In genomic region chr3:128590948-128591347, GRCh38 we compare ENCODE assay signal across 17 cellular contexts. TPM values are rescaled to one million over a fixed set of nuclear protein-coding genes. Genes with fewer than 3 reads are reported as not detected.
DNase-seq lines count a peak whose midpoint lies in the region; ATAC-seq and TF ChIP-seq lines count a peak whose summit lies in the region.
"Had no signal": no experiment of that assay in that cellular context is flagged by ENCODE, and none has a peak within 500 bp of the region (broad histone marks: within the 10 kb centered on the region; RNA-seq: fewer than 3 reads in every experiment).

No MANE protein-coding gene starts in this region.

- H3K9me3 ChIP-seq in neural progenitor cell (ENCODE audit: low read depth) (no peaks in the 10 kb centered on the region), left ventricle myocardium inferior (replicated peaks) (peaks cover 9% of the 10 kb centered on the region)
- H3K9me3 ChIP-seq: HAP-1 had no signal

- intact Hi-C loops in left ventricle myocardium inferior (cut with micrococcal nuclease), result no loop called here

- no peak overlapping the region for H3K27ac Mint-ChIP-seq in WTC11
- H3K27ac Mint-ChIP-seq in neural progenitor cell, result no peak overlapping the region
- H3K27ac Mint-ChIP-seq: activated naive CD4-positive, alpha-beta T cell treated with anti-CD3 and anti-CD28 coated beads, Interleukin-2, amount 50 U/mL, for 24 hours; IgD-negative memory B cell had no signal

- H3K9me3 Mint-ChIP-seq in WTC11 (peaks cover 11% of the 10 kb centered on the region), neural progenitor cell (peaks cover 8% of the 10 kb centered on the region)
- H3K9me3 Mint-ChIP-seq: activated naive CD4-positive, alpha-beta T cell treated with anti-CD3 and anti-CD28 coated beads, Interleukin-2, amount 50 U/mL, for 24 hours had no signal

- POLR2A ChIA-PET in WTC11 (lab: Charles Lee), result no interaction called here

- H4K20me1 ChIP-seq in neural progenitor cell (ENCODE audit: low read depth), result no peaks in the 10 kb centered on the region

- H3K4me2 ChIP-seq in neural progenitor cell, result no peak overlapping the region

- H3K36me3 ChIP-seq in neural progenitor cell (no peaks in the 10 kb centered on the region), left ventricle myocardium inferior (no peaks in the 10 kb centered on the region)
- H3K36me3 ChIP-seq: HAP-1 had no signal

- peaks cover 4% of the 10 kb centered on the region; the same call in 1 of the 2 replicates for H3K36me3 Mint-ChIP-seq in WTC11
- H3K36me3 Mint-ChIP-seq in neural progenitor cell, result peaks cover 3% of the 10 kb centered on the region
- H3K36me3 Mint-ChIP-seq: IgD-negative memory B cell had no signal

- H3F3A ChIP-seq in neural progenitor cell (ENCODE audit: low read depth), result no peaks in the 10 kb centered on the region

- H3K4me3 ChIP-seq in neural progenitor cell (no peak overlapping the region), left ventricle myocardium inferior (no peak overlapping the region)
- H3K4me3 ChIP-seq: coronary artery, HAP-1 had no signal

- H3K4me1 Mint-ChIP-seq in WTC11 (peaks cover 4% of the 10 kb centered on the region), neural progenitor cell (peaks cover 19% of the 10 kb centered on the region)

- in situ Hi-C loops in KBM-7 (cut with MboI; ENCODE audit: low pct_unique_long_range_greater_than_20kb, low sequenced_read_pairs), result no loop called here

- H3K79me2 ChIP-seq in neural progenitor cell (ENCODE audit: low read depth), result no peaks in the 10 kb centered on the region

- H3K27me3 ChIP-seq in neural progenitor cell, result no peaks in the 10 kb centered on the region
- peaks cover 7% of the 10 kb centered on the region for H3K27me3 ChIP-seq in left ventricle myocardium inferior (ENCODE audit: low read depth)

- H3K27me3 Mint-ChIP-seq in WTC11 (ENCODE audit: low read depth) (no peaks in the 10 kb centered on the region), neural progenitor cell (ENCODE audit: insufficient read depth, low read depth) (peaks cover 6% of the 10 kb centered on the region)
- H3K27me3 Mint-ChIP-seq: activated naive CD4-positive, alpha-beta T cell treated with anti-CD3 and anti-CD28 coated beads, Interleukin-2, amount 50 U/mL, for 24 hours had no signal

- no peak overlapping the region for H3K9ac ChIP-seq in neural progenitor cell

- DNase-seq in GM10266 (ENCODE audit: extremely low spot score) (no peak), KBM-7 (peak; percentile 64), WTC11 (ENCODE audit: low spot score) (peak; percentile 76), neural progenitor cell (ENCODE audit: low spot score) (peak; percentile 49), left ventricle myocardium inferior (no peak)
- DNase-seq in stimulated activated CD4-positive, alpha-beta T cell treated with anti-CD3 and anti-CD28 coated beads, Interleukin-12 subunit alpha, Interleukin-12 subunit beta, amount 100 ng/mL, for 4 hours, result no peak
- DNase-seq: activated CD8-positive, alpha-beta memory T cell treated with anti-CD3 and anti-CD28 coated beads, Interleukin-2, amount 10 ng/mL, durations not matched to agents 7 days and 5 days; COR-L47; foreskin fibroblast; naive thymus-derived CD4-positive, alpha-beta T cell; T1000 had no signal

- CTCF ChIA-PET in WTC11 (lab: Charles Lee), result interaction anchor here (0.6 to 3.3 kb wide), 16 partner anchors 9 to 288 kb away, joined by 3 to 35 read pairs (median 4); partner anchors contain the start of gene ACAD9

- no peak overlapping the region for H2AFZ ChIP-seq in neural progenitor cell (replicated peaks)

- H3K4me3 Mint-ChIP-seq in WTC11 (no peak overlapping the region), neural progenitor cell (no peak overlapping the region)
- H3K4me3 Mint-ChIP-seq: activated CD8-positive, alpha-beta memory T cell treated with anti-CD3 and anti-CD28 coated beads, Interleukin-2, amount 10 ng/mL, durations not matched to agents 7 days and 5 days; activated naive CD4-positive, alpha-beta T cell treated with anti-CD3 and anti-CD28 coated beads, Interleukin-2, amount 50 U/mL, for 24 hours; IgD-negative memory B cell had no signal

- TF ChIP-seq CTCF in GM10266 (IDR thresholded peaks at IDR 0.05; ENCODE audit: control insufficient read depth, insufficient read depth, low read depth, missing control alignments), result peak; percentile 14
- TF ChIP-seq CTCF in WTC11 (IDR thresholded peaks at IDR 0.05), result peak; percentile 7; the same call in 1 of the 2 replicates
- peak; percentile 52 for TF ChIP-seq CTCF in neural progenitor cell (IDR thresholded peaks at IDR 0.05)
- no peak for TF ChIP-seq CTCF in left ventricle myocardium inferior (IDR thresholded peaks at IDR 0.05; ENCODE audit: borderline replicate concordance)

- H3K27ac ChIP-seq in neural progenitor cell (no peak overlapping the region), left ventricle myocardium inferior (replicated peaks) (no peak overlapping the region)
- H3K27ac ChIP-seq: coronary artery had no signal

- no peaks in the 10 kb centered on the region for H3K4me1 ChIP-seq in neural progenitor cell
- H3K4me1 ChIP-seq in left ventricle myocardium inferior, result no peaks in the 10 kb centered on the region

- ATAC-seq in WTC11 (peak; percentile 97), HG02840 (IDR thresholded peaks at IDR 0.05; ENCODE audit: low FRiP score, unreplicated experiment) (no peak)
- ATAC-seq: activated CD8-positive, alpha-beta memory T cell treated with anti-CD3 and anti-CD28 coated beads, Interleukin-2, amount 10 ng/mL, durations not matched to agents 7 days and 5 days; Panc1 had no signal

TF ChIP-seq in WTC11, 78 proteins besides CTCF, POLR2A, EP300 and RAD21:
- no peak for TF ChIP-seq KAT7 (CRISPR knock-in tag; IDR thresholded peaks at IDR 0.05; ENCODE audit: borderline replicate concordance)
- no peak for TF ChIP-seq OVOL2 (CRISPR knock-in tag; IDR thresholded peaks at IDR 0.05; ENCODE audit: borderline replicate concordance)
- no peak for TF ChIP-seq FOXK1 (CRISPR knock-in tag; IDR thresholded peaks at IDR 0.05)
- TF ChIP-seq FOXP1 (CRISPR knock-in tag; IDR thresholded peaks at IDR 0.05; ENCODE audit: borderline replicate concordance), result no peak
TF ChIP-seq in WTC11: peak in this region for 0.

RNA-seq across cellular contexts. Expression of gene RPN1, which starts 59.7 kb away (rescaled TPM):
- total RNA-seq in WTC11 (2021), result 153 to 163 TPM (median 160 TPM) in 3 replicates
- total RNA-seq in neural progenitor cell (ENCODE audit: low replicate concordance), result 186 and 214 TPM in 2 replicates
- 86.3 TPM for total RNA-seq in left ventricle myocardium inferior

Comparison
In these comparisons a context has a peak if more than half of its experiments do, and no peak if none do; other contexts are left out.
1. DNase-seq: peak in KBM-7 (single experiment), WTC11 (single experiment) and neural progenitor cell (single experiment); none in GM10266 (single experiment), stimulated activated CD4-positive, alpha-beta T cell treated with anti-CD3 and anti-CD28 coated beads, Interleukin-12 subunit alpha, Interleukin-12 subunit beta, amount 100 ng/mL, for 4 hours (single experiment) and left ventricle myocardium inferior (single experiment).